1 cellular context compared by ENCODE assay signal in genomic region chr4:129138762-129139496, GRCh38.
TF ChIP-seq lines count a peak whose summit lies in the region.

No MANE protein-coding gene starts in this region.

TF ChIP-seq in HepG2, 621 proteins besides CTCF, POLR2A, EP300 and RAD21:
- TF ChIP-seq ZNF205 (CRISPR knock-in tag; IDR thresholded peaks at IDR 0.05) (no peak), NAIF1 (CRISPR knock-in tag; IDR thresholded peaks at IDR 0.05; ENCODE audit: borderline replicate concordance) (no peak), STAT5B (CRISPR knock-in tag; IDR thresholded peaks at IDR 0.05) (no peak), MAF1 (CRISPR knock-in tag; IDR thresholded peaks at IDR 0.05; ENCODE audit: borderline replicate concordance) (no peak)
- TF ChIP-seq, protein P1, sequence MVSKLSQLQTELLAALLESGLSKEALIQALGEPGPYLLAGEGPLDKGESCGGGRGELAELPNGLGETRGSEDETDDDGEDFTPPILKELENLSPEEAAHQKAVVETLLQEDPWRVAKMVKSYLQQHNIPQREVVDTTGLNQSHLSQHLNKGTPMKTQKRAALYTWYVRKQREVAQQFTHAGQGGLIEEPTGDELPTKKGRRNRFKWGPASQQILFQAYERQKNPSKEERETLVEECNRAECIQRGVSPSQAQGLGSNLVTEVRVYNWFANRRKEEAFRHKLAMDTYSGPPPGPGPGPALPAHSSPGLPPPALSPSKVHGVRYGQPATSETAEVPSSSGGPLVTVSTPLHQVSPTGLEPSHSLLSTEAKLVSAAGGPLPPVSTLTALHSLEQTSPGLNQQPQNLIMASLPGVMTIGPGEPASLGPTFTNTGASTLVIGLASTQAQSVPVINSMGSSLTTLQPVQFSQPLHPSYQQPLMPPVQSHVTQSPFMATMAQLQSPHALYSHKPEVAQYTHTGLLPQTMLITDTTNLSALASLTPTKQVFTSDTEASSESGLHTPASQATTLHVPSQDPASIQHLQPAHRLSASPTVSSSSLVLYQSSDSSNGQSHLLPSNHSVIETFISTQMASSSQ (IDR thresholded peaks at IDR 0.05; ENCODE audit: low read depth), result no peak
- TF ChIP-seq, protein P1 (CRISPR knock-in tag; IDR thresholded peaks at IDR 0.05; ENCODE audit: borderline replicate concordance), result no peak
